ENCODE assay signal across 17 cellular contexts in the genomic region with DNA sequence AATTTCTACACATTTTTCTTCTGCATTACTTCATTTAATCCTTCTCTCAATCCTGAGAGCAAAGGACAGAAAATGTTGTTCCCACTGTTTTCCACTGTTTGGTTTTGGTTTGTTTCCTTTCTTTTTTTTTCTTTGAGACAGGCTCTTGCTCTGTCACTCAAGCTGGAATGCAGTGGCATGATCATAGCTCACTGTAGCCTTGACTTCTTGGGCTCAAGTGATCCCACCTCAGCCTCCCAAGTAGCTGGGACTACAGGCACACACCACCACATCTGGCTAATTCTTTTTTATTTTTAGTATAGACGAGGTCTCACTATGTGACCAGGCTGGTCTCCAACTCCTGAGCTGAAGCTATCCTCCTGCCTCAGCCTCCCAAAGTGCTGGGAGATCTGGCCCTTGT.
"Had no signal": no experiment of that assay in that cellular context is flagged by ENCODE, and none has a peak within 500 bp of the region (broad histone marks: within the 10 kb centered on the region; RNA-seq: fewer than 3 reads in every experiment).

No MANE protein-coding gene starts in this region.

- H3K9me3 ChIP-seq: MG63, SJSA1 had no signal

- H3K36me3 Mint-ChIP-seq: T-cell had no signal

- H3K9me3 Mint-ChIP-seq: T-cell had no signal

- H3K4me3 Mint-ChIP-seq: T-cell had no signal

- H3K27ac Mint-ChIP-seq: T-cell had no signal

- H3K27me3 ChIP-seq: MG63, SJSA1 had no signal

- H3K4me3 ChIP-seq: MG63, SJSA1, SK-N-MC had no signal

- H3K27me3 Mint-ChIP-seq: T-cell had no signal

- H3K4me1 ChIP-seq: SJSA1 had no signal

- FAIRE-seq: HTR-8/SVneo, RCC 7860 had no signal

- H3K36me3 ChIP-seq: MG63, SJSA1 had no signal

- DNase-seq: MG63, NCI-H1092, NCI-H1417 treated with DMSO at 0.1 percent for 48 hours, NCI-H1930, NCI-H2081 treated with DMSO at 0.1 percent for 48 hours, NCI-H2171, NCI-H226, NCI-H510A, NCI-H524 treated with DMSO at 0.1 percent for 48 hours, NCI-H774, SIG-M5 had no signal

- H3K27ac ChIP-seq: HL-60, SJSA1, SK-N-MC had no signal
